ENCODE assay signal across 3 cellular contexts in the genomic region with DNA sequence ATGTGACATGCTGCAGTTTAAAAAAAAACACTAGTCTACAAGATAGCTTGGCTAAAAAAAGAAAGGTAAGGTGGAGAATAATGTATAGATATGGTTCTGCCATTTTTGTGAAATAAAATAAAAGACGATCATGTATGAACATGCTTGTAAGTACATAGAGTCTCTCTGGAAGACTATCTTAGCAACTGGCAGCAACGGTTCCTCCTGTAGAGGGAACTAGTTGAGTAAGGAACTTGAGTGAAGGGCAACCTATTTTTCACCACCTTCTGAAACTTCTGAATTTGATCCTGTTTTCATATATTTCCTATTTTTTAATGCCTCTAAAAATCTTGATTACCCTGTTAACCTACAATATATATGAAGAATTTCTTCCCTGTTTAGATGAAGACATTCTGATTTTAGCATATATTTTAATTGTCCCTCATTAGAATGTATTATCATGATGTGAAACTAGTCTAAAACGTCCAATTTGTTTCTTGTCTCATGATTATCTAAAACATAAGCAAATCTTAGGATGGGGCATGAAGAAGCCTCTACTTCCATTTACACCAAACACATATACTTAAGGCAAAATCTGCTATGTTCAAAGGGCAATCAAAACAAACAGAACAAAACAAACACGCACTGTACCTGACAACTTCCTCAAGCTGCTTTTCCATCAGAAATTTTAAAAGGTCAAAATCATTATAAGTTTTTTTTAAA.
TF ChIP-seq lines count a peak whose summit lies in the region.

No MANE protein-coding gene starts in this region.

TF ChIP-seq in A549, 52 proteins besides CTCF, POLR2A, EP300 and RAD21 (continued from another document):
- TF ChIP-seq, protein P1, sequence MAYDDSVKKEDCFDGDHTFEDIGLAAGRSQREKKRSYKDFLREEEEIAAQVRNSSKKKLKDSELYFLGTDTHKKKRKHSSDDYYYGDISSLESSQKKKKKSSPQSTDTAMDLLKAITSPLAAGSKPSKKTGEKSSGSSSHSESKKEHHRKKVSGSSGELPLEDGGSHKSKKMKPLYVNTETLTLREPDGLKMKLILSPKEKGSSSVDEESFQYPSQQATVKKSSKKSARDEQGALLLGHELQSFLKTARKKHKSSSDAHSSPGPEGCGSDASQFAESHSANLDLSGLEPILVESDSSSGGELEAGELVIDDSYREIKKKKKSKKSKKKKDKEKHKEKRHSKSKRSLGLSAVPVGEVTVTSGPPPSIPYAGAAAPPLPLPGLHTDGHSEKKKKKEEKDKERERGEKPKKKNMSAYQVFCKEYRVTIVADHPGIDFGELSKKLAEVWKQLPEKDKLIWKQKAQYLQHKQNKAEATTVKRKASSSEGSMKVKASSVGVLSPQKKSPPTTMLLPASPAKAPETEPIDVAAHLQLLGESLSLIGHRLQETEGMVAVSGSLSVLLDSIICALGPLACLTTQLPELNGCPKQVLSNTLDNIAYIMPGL (CRISPR knock-in tag; IDR thresholded peaks at IDR 0.05; ENCODE audit: borderline replicate concordance), result no peak
- TF ChIP-seq HDAC2 (IDR thresholded peaks at IDR 0.05), result no peak
- no peak for TF ChIP-seq HOXB5 (CRISPR knock-in tag; IDR thresholded peaks at IDR 0.05)
- no peak for TF ChIP-seq HOXB13 (CRISPR knock-in tag; IDR thresholded peaks at IDR 0.05; ENCODE audit: low read depth)
- TF ChIP-seq ZFP36 (IDR thresholded peaks at IDR 0.05; ENCODE audit: borderline replicate concordance, partially characterized antibody), result no peak
- TF ChIP-seq CBX2 (IDR thresholded peaks at IDR 0.05; ENCODE audit: borderline replicate concordance, low read depth), result no peak
- TF ChIP-seq KDM1A (IDR thresholded peaks at IDR 0.05; ENCODE audit: low read depth), result no peak
- no peak for TF ChIP-seq MAZ (IDR thresholded peaks at IDR 0.05; ENCODE audit: borderline replicate concordance, low read depth, low read length)
- TF ChIP-seq RNF2 (IDR thresholded peaks at IDR 0.05; ENCODE audit: borderline replicate concordance, low read depth), result no peak
- no peak for TF ChIP-seq PHF8 (IDR thresholded peaks at IDR 0.05; ENCODE audit: borderline replicate concordance, low read depth)
- no peak for TF ChIP-seq BCL3 (IDR thresholded peaks at IDR 0.05)
- TF ChIP-seq POLR2AphosphoS2 (conservative IDR thresholded peaks at IDR 0.05; ENCODE audit: low read length), result no peak
- TF ChIP-seq RARB (CRISPR knock-in tag; IDR thresholded peaks at IDR 0.05), result no peak
- no peak for TF ChIP-seq MAFK (IDR thresholded peaks at IDR 0.05; ENCODE audit: partially characterized antibody)
- TF ChIP-seq FOSL2 (IDR thresholded peaks at IDR 0.05), result no peak
- TF ChIP-seq FOSL2 (CRISPR knock-in tag; IDR thresholded peaks at IDR 0.05), result no peak
- no peak for TF ChIP-seq BHLHE40 (IDR thresholded peaks at IDR 0.05; ENCODE audit: low read depth, low read length)
- no peak for TF ChIP-seq SMC3 (IDR thresholded peaks at IDR 0.05)
TF ChIP-seq in A549: peak in this region for 0.

TF ChIP-seq in GM23338, 12 proteins besides CTCF, POLR2A, EP300 and RAD21 (continued from another document and continues in another):
- TF ChIP-seq, protein P2, sequence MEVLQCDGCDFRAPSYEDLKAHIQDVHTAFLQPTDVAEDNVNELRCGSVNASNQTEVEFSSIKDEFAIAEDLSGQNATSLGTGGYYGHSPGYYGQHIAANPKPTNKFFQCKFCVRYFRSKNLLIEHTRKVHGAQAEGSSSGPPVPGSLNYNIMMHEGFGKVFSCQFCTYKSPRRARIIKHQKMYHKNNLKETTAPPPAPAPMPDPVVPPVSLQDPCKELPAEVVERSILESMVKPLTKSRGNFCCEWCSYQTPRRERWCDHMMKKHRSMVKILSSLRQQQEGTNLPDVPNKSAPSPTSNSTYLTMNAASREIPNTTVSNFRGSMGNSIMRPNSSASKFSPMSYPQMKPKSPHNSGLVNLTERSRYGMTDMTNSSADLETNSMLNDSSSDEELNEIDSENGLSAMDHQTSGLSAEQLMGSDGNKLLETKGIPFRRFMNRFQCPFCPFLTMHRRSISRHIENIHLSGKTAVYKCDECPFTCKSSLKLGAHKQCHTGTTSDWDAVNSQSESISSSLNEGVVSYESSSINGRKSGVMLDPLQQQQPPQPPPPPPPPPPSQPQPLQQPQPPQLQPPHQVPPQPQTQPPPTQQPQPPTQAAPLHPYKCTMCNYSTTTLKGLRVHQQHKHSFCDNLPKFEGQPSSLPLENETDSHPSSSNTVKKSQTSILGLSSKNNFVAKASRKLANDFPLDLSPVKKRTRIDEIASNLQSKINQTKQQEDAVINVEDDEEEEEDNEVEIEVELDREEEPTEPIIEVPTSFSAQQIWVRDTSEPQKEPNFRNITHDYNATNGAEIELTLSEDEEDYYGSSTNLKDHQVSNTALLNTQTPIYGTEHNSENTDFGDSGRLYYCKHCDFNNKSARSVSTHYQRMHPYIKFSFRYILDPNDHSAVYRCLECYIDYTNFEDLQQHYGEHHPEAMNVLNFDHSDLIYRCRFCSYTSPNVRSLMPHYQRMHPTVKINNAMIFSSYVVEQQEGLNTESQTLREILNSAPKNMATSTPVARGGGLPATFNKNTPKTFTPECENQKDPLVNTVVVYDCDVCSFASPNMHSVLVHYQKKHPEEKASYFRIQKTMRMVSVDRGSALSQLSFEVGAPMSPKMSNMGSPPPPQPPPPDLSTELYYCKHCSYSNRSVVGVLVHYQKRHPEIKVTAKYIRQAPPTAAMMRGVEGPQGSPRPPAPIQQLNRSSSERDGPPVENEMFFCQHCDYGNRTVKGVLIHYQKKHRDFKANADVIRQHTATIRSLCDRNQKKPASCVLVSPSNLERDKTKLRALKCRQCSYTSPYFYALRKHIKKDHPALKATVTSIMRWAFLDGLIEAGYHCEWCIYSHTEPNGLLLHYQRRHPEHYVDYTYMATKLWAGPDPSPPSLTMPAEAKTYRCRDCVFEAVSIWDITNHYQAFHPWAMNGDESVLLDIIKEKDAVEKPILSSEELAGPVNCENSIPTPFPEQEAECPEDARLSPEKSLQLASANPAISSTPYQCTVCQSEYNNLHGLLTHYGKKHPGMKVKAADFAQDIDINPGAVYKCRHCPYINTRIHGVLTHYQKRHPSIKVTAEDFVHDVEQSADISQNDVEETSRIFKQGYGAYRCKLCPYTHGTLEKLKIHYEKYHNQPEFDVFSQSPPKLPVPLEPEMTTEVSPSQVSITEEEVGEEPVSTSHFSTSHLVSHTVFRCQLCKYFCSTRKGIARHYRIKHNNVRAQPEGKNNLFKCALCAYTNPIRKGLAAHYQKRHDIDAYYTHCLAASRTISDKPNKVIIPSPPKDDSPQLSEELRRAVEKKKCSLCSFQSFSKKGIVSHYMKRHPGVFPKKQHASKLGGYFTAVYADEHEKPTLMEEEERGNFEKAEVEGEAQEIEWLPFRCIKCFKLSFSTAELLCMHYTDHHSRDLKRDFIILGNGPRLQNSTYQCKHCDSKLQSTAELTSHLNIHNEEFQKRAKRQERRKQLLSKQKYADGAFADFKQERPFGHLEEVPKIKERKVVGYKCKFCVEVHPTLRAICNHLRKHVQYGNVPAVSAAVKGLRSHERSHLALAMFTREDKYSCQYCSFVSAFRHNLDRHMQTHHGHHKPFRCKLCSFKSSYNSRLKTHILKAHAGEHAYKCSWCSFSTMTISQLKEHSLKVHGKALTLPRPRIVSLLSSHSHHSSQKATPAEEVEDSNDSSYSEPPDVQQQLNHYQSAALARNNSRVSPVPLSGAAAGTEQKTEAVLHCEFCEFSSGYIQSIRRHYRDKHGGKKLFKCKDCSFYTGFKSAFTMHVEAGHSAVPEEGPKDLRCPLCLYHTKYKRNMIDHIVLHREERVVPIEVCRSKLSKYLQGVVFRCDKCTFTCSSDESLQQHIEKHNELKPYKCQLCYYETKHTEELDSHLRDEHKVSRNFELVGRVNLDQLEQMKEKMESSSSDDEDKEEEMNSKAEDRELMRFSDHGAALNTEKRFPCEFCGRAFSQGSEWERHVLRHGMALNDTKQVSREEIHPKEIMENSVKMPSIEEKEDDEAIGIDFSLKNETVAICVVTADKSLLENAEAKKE (CRISPR knock-in tag; IDR thresholded peaks at IDR 0.05), result no peak
- TF ChIP-seq POLR2AphosphoS5 (IDR thresholded peaks at IDR 0.05; ENCODE audit: low read depth), result no peak

TF ChIP-seq in WTC11, 78 proteins besides CTCF, POLR2A, EP300 and RAD21:
- TF ChIP-seq AR (CRISPR knock-in tag; IDR thresholded peaks at IDR 0.05) (no peak), NFATC4 (CRISPR knock-in tag; IDR thresholded peaks at IDR 0.05) (no peak), ZNF532 (CRISPR knock-in tag; IDR thresholded peaks at IDR 0.05; ENCODE audit: borderline replicate concordance) (no peak), ESRRA (CRISPR knock-in tag; IDR thresholded peaks at IDR 0.05; ENCODE audit: borderline replicate concordance) (no peak), ZNF671 (CRISPR knock-in tag; IDR thresholded peaks at IDR 0.05) (no peak), ERG (CRISPR knock-in tag; IDR thresholded peaks at IDR 0.05) (no peak), ELF4 (CRISPR knock-in tag; IDR thresholded peaks at IDR 0.05; ENCODE audit: low read depth) (no peak)
- TF ChIP-seq, protein P3, sequence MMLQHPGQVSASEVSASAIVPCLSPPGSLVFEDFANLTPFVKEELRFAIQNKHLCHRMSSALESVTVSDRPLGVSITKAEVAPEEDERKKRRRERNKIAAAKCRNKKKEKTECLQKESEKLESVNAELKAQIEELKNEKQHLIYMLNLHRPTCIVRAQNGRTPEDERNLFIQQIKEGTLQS (CRISPR knock-in tag; conservative IDR thresholded peaks at IDR 0.05), result no peak
- TF ChIP-seq, protein P4, sequence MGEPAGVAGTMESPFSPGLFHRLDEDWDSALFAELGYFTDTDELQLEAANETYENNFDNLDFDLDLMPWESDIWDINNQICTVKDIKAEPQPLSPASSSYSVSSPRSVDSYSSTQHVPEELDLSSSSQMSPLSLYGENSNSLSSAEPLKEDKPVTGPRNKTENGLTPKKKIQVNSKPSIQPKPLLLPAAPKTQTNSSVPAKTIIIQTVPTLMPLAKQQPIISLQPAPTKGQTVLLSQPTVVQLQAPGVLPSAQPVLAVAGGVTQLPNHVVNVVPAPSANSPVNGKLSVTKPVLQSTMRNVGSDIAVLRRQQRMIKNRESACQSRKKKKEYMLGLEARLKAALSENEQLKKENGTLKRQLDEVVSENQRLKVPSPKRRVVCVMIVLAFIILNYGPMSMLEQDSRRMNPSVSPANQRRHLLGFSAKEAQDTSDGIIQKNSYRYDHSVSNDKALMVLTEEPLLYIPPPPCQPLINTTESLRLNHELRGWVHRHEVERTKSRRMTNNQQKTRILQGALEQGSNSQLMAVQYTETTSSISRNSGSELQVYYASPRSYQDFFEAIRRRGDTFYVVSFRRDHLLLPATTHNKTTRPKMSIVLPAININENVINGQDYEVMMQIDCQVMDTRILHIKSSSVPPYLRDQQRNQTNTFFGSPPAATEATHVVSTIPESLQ (CRISPR knock-in tag; IDR thresholded peaks at IDR 0.05), result no peak
